ENCODE assay signal across 15 cellular contexts in genomic region chr15:69511015-69511414, GRCh38. TPM values are rescaled to one million over a fixed set of nuclear protein-coding genes. Genes with fewer than 3 reads are reported as not detected.
DNase-seq lines count a peak whose midpoint lies in the region; ATAC-seq, FAIRE-seq and TF ChIP-seq lines count a peak whose summit lies in the region.
"Had no signal": no experiment of that assay in that cellular context is flagged by ENCODE, and none has a peak within 500 bp of the region (broad histone marks: within the 10 kb centered on the region; RNA-seq: fewer than 3 reads in every experiment).

No MANE protein-coding gene starts in this region.

- H3K27ac Mint-ChIP-seq in osteocyte (ENCODE audit: unreplicated experiment): no peak overlapping the region
- H3K27ac Mint-ChIP-seq: CD8-positive, alpha-beta memory T cell had no signal

- no peak overlapping the region for H3K4me3 Mint-ChIP-seq in osteocyte (ENCODE audit: unreplicated experiment)
- H3K4me3 Mint-ChIP-seq: CD8-positive, alpha-beta memory T cell had no signal

- H3K4me1 ChIP-seq in GM12878 (ENCODE audit: control insufficient read depth, insufficient read depth, low read length): no peaks in the 10 kb centered on the region
- H3K4me1 ChIP-seq: BLaER1, Caco-2 had no signal

- H3K27me3 Mint-ChIP-seq in osteocyte (ENCODE audit: unreplicated experiment): peaks cover 64% of the 10 kb centered on the region

- TF ChIP-seq POLR2A in GM12878 (IDR thresholded peaks at IDR 0.05; ENCODE audit: low read depth, low read length): no peak

- H3K9me3 Mint-ChIP-seq in osteocyte (ENCODE audit: unreplicated experiment): peaks cover 7% of the 10 kb centered on the region
- H3K9me3 Mint-ChIP-seq: CD8-positive, alpha-beta memory T cell had no signal

- RAD21 ChIA-PET in GM12878 (lab: Charles Lee; ENCODE audit: unreplicated experiment): no interaction called here

- POLR2A ChIA-PET in GM12878 (lab: Charles Lee): interaction anchor here (0.5 kb wide), 1 partner anchor 740 kb away, joined by 4 read pairs; no protein-coding TSS in a partner anchor

- no peaks in the 10 kb centered on the region for H3K9me3 ChIP-seq in GM12878 (replicated peaks; ENCODE audit: control insufficient read depth, insufficient read depth, low read length)

- in situ Hi-C loops in GM12878 (cut with MboI): no loop called here

- no peaks in the 10 kb centered on the region for H3K36me3 Mint-ChIP-seq in osteocyte (ENCODE audit: unreplicated experiment)

- H3K27ac ChIP-seq in GM12878 (ENCODE audit: control insufficient read depth, insufficient read depth): no peak overlapping the region
- H3K27ac ChIP-seq: 22Rv1, BLaER1, GM23248 had no signal

- DNase-seq in NCI-H1105 treated with DMSO at 0.1 percent for 48 hours (lab: John Stamatoyannopoulos, UW) (peak; percentile 3), NCI-H1105 (lab: John Stamatoyannopoulos, UW) (no peak), DMS53 treated with DMSO at 0.1 percent for 48 hours (lab: John Stamatoyannopoulos, UW; ENCODE audit: unreplicated experiment) (peak; percentile 19), GM12878 (ENCODE audit: low read depth, low spot score) (no peak), osteocyte (ENCODE audit: extremely low spot score, unreplicated experiment) (peak; percentile 11), NCI-H1436 treated with DMSO at 0.1 percent for 48 hours (lab: John Stamatoyannopoulos, UW) (no peak)
- DNase-seq: AML-193; Caco-2; CD8-positive, alpha-beta memory T cell; GM23248; H7 had no signal

- no peaks in the 10 kb centered on the region; a peak in 1 of 4 replicates for H3K27me3 ChIP-seq in GM12878 (replicated peaks in 1 of 2; ENCODE audit: control insufficient read depth in 2 of 2, insufficient read depth in 2 of 2, low read length in 1 of 2)
- H3K27me3 ChIP-seq: BLaER1 had no signal

- FAIRE-seq in GM12878 (lab: Jason Lieb, UNC): no peak
- FAIRE-seq: GM18507 had no signal

- CTCF ChIA-PET in GM12878 (lab: Yijun Ruan, JAX): no interaction called here

- SMC1A ChIA-PET in GM12878 (lab: Charles Lee; ENCODE audit: uncharacterized antibody, unreplicated experiment): no interaction called here

- no peak overlapping the region for H2AFZ ChIP-seq in GM12878 (ENCODE audit: control insufficient read depth, low read depth, low read length)
- H2AFZ ChIP-seq: GM23248 had no signal

- TF ChIP-seq EP300 in GM12878 (IDR thresholded peaks at IDR 0.05; ENCODE audit: borderline replicate concordance in 1 of 2, control insufficient read depth in 1 of 2, low read depth in 2 of 2, low read length in 2 of 2): no peak

- H3K4me3 ChIP-seq in GM12878: no peak overlapping the region
- H3K4me3 ChIP-seq: BLaER1, GM23248 had no signal

- H3K79me2 ChIP-seq in GM12878 (ENCODE audit: control insufficient read depth, insufficient read depth, low read length): no peaks in the 10 kb centered on the region

- no peak overlapping the region for H3K4me2 ChIP-seq in GM12878 (ENCODE audit: control insufficient read depth, insufficient read depth)
- H3K4me2 ChIP-seq: BLaER1 had no signal

- TF ChIP-seq CTCF in GM12878 (IDR thresholded peaks at IDR 0.05 in 2 of 3, conservative IDR thresholded peaks at IDR 0.05 in 1 of 3; ENCODE audit: control insufficient read depth in 2 of 3, extremely low read depth in 1 of 3, insufficient read depth in 1 of 3, low read depth in 3 of 3, low read length in 3 of 3) (no peak), osteocyte (IDR thresholded peaks at IDR 0.05) (no peak)

- no peaks in the 10 kb centered on the region for H3K4me1 Mint-ChIP-seq in osteocyte (ENCODE audit: unreplicated experiment)
- H3K4me1 Mint-ChIP-seq: CD8-positive, alpha-beta memory T cell had no signal

- no peaks in the 10 kb centered on the region for H3K36me3 ChIP-seq in GM12878 (ENCODE audit: control insufficient read depth in 2 of 2, insufficient read depth in 2 of 2, low read length in 1 of 2)
- H3K36me3 ChIP-seq: BLaER1 had no signal

- ATAC-seq in GM12878 (no peak), HG02588 (IDR thresholded peaks at IDR 0.05; ENCODE audit: unreplicated experiment) (no peak)

- intact Hi-C loops in GM12878 (cut with micrococcal nuclease; ENCODE audit: unreplicated experiment): no loop called here

- no peak for TF ChIP-seq RAD21 in GM12878 (IDR thresholded peaks at IDR 0.05; ENCODE audit: insufficient read depth, low read depth, low read length)

- no peak overlapping the region for H3K9ac ChIP-seq in GM12878 (ENCODE audit: control insufficient read depth, insufficient read depth, low read length)
- H3K9ac ChIP-seq: BLaER1, GM23248 had no signal

- no peaks in the 10 kb centered on the region for H4K20me1 ChIP-seq in GM12878 (ENCODE audit: control insufficient read depth, insufficient read depth)
- H4K20me1 ChIP-seq: BLaER1 had no signal

- BruUV-seq in GM12878 (replicated peaks; lab: Mats Ljungman, UMichigan): no TSS peak

TF ChIP-seq in GM12878, 131 proteins besides CTCF, POLR2A, EP300 and RAD21:
- 0 out of 2 replicates have a peak, but pooled peaks have one; percentile 38 for TF ChIP-seq BACH1 (IDR thresholded peaks at IDR 0.05; ENCODE audit: borderline replicate concordance)
- TF ChIP-seq CEBPZ (IDR thresholded peaks at IDR 0.05; ENCODE audit: low read depth, low read length): no peak

RNA-seq across cellular contexts. Expression of gene RPLP1, which starts 58.4 kb away (rescaled TPM):
- total RNA-seq in GM12878 (2013; cell fraction: nucleolus; rRNA removed): 90.8 and 93.4 TPM in 2 replicates
- 625 and 839 TPM in 2 replicates for total RNA-seq in GM12878 (2014; rRNA removed)
- 179 and 217 TPM in 2 replicates for total RNA-seq in GM12878 (2014; rRNA removed; fragmentation: Illumina TruSeq; extraction: Trizol)
- total RNA-seq in GM12878 (2021): 3,098 and 3,322 TPM in 2 replicates
- polyA plus RNA-seq in GM12878 (2011; ENCODE audit: low read depth): 3,422 TPM
- 273 and 714 TPM in 2 replicates for polyA plus RNA-seq in GM12878 (2011; rRNA removed)
- 1,433 and 1,838 TPM in 2 replicates for polyA plus RNA-seq in GM12878 (2011; cell fraction: cytosol; rRNA removed)
- polyA plus RNA-seq in GM12878 (2011; cell fraction: nucleus; rRNA removed): 589 and 737 TPM in 2 replicates
- 3,045 and 3,866 TPM in 2 replicates for polyA plus RNA-seq in GM12878 (2012)
- polyA plus RNA-seq in GM12878 (2014; fragmentation: Illumina TruSeq; extraction: Trizol): 76.7 and 613 TPM in 2 replicates
- 1,000 to 10,000 TPM; 3,000 to 3,095 TPM for polyA plus RNA-seq in GM12878 (2014; fragmentation: Nextera tagmentation; extraction: Ambion mirVana)
- polyA plus RNA-seq in GM12878 (2014; rRNA removed): 1,499 and 1,975 TPM in 2 replicates
- polyA plus RNA-seq in GM12878 (2016; fragmentation: Nextera tagmentation; extraction: Ambion mirVana): 1,000 to 10,000 TPM; 1,830 to 1,844 TPM
- 400 and 589 TPM in 2 replicates for polyA minus RNA-seq in GM12878 (2011; rRNA and poly(A)+ RNA removed)
- polyA minus RNA-seq in GM12878 (2011; cell fraction: cytosol; rRNA and poly(A)+ RNA removed): 1,896 and 1,986 TPM in 2 replicates
- polyA minus RNA-seq in GM12878 (2011; cell fraction: nucleus; rRNA and poly(A)+ RNA removed): 186 and 241 TPM in 2 replicates
- total RNA-seq in osteocyte: 1,498 and 1,580 TPM in 2 replicates

Comparison
In these comparisons a context has a peak if more than half of its experiments do, and no peak if none do; other contexts are left out.
1. DNase-seq: peak in NCI-H1105 treated with DMSO at 0.1 percent for 48 hours (single experiment), DMS53 treated with DMSO at 0.1 percent for 48 hours (single experiment) and osteocyte (single experiment); none in NCI-H1105 (single experiment), GM12878 (single experiment) and NCI-H1436 treated with DMSO at 0.1 percent for 48 hours (single experiment).